In the genomic region with DNA sequence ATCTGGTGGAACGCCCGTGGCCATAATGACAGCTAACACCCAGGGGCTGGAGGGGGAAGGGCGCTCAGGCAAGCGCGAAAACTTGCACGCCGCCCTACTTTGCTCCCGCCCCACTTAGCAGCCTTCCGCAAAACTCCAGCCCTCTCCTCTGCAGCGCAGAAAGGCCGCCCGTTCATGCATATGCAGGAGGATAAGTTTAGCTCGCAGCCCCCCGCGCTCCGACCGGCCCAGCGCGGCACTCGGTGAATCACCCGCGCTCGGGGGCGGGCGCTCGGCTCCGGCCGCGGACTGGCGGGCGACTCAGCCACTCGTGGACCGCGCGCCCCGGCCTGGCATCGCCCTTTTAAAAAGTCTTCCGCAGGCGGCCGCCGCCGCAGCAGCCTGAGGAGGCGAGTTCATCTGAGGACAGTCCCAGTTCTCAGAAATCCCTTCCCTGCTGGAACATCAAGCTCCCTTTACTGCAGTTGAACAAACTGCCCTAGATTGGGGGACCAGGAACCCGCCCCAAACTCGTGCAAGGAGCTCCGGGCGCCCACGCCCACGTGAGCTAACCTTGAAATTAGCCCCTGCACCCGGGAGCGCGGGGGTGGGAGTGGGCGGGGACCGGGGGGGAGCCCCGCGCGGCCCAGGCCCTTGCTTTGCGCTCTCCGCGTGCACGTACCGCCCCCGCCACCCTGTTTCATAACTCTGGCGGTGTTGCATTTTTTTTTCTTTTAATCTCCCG, we compare ENCODE assay signal across 8 cellular contexts. TPM values are rescaled to one million over a fixed set of nuclear protein-coding genes. Genes with fewer than 3 reads are reported as not detected.
DNase-seq lines count a peak whose midpoint lies in the region; ATAC-seq and TF ChIP-seq lines count a peak whose summit lies in the region.

No MANE protein-coding gene starts in this region.

- ATAC-seq in HG03439 (IDR thresholded peaks at IDR 0.05; ENCODE audit: unreplicated experiment), result peak; percentile 65

- H3K9ac ChIP-seq in colonic mucosa (ENCODE audit: low read depth in 2 of 2, low read length in 2 of 2), result peak overlapping the region; percentile 89 to 90

- peak overlapping the region; percentile 98 for H3K27ac ChIP-seq in colonic mucosa

- H3K4me3 ChIP-seq in colonic mucosa, result peak overlapping the region; percentile 52

- H3K9me3 ChIP-seq in colonic mucosa, result no peaks in the 10 kb centered on the region

- peaks cover 14% of the 10 kb centered on the region for H3K4me1 ChIP-seq in colonic mucosa

- no peak for TF ChIP-seq CTCF in colonic mucosa (IDR thresholded peaks at IDR 0.05)

- DNase-seq in Ammon's horn (ENCODE audit: low spot score) (peak; percentile 96), GM19238 (ENCODE audit: insufficient read length, low spot score) (peak; percentile 74), NCI-H524 (lab: John Stamatoyannopoulos, UW) (peak; percentile 78 to 83), colonic mucosa (peak; percentile 92), left kidney (ENCODE audit: low read depth, low spot score) (peak; percentile 96)
- peak; percentile 88 to 94 for DNase-seq in activated CD4-positive, alpha-beta T cell treated with anti-CD3 and anti-CD28 coated beads for 4 hours
- DNase-seq in stimulated activated CD4-positive, alpha-beta T cell treated with anti-CD3 and anti-CD28 coated beads, Interleukin-1b, Interleukin-23, amount 100 ng/mL, for 48 hours, result peak; percentile 88

- H3K27me3 ChIP-seq in colonic mucosa, result no peaks in the 10 kb centered on the region

- intact Hi-C loops in colonic mucosa (cut with DNase I), result loop anchor here (5.0 kb wide), 1 partner anchor 162 kb away; a partner anchor contains a TSS

- no peaks in the 10 kb centered on the region for H3K36me3 ChIP-seq in colonic mucosa

RNA-seq across cellular contexts. Expression of a gene that starts 4.5 kb away (rescaled TPM):
- 10 to 100 TPM; 13.5 to 18.8 TPM for total RNA-seq in colonic mucosa

Comparison
In these comparisons a context has a peak if more than half of its experiments do, and no peak if none do; other contexts are left out.
1. Peak in every context shown above with its lines: DNase-seq, ATAC-seq, H3K4me3 ChIP-seq and H3K27ac ChIP-seq.